ENCODE assay signal across 13 cellular contexts in genomic region chr4:98603683-98604573, GRCh38.
DNase-seq lines count a peak whose midpoint lies in the region; ATAC-seq and TF ChIP-seq lines count a peak whose summit lies in the region.
"Had no signal": no experiment of that assay in that cellular context is flagged by ENCODE, and none has a peak within 500 bp of the region (broad histone marks: within the 10 kb centered on the region; RNA-seq: fewer than 3 reads in every experiment).

No MANE protein-coding gene starts in this region.

- no peak overlapping the region for H3K4me3 ChIP-seq in retinal pigment epithelial cell (ENCODE audit: low read length)
- H3K4me3 ChIP-seq: neural progenitor cell had no signal

- peak; percentile 39 for ATAC-seq in HG03442 (IDR thresholded peaks at IDR 0.05; ENCODE audit: unreplicated experiment)
- ATAC-seq in GM19023 (IDR thresholded peaks at IDR 0.05; ENCODE audit: unreplicated experiment): no peak

- peak overlapping the region; percentile 75 for H3K27ac ChIP-seq in caudate nucleus (ENCODE audit: low read depth, low read length)
- H3K27ac ChIP-seq: neural progenitor cell had no signal

- DNase-seq in activated CD4-positive, alpha-beta T cell treated with anti-CD3 and anti-CD28 coated beads for 48 hours: peak; percentile 29
- DNase-seq in activated CD4-positive, alpha-beta T cell treated with anti-CD3 and anti-CD28 coated beads, Interleukin-2, amount 50 U/mL, for 4 hours: no peak
- DNase-seq in caudate nucleus (lab: John Stamatoyannopoulos, UW): peak in 18 of 61 donors; percentile 9 to 86 (median 31)
- DNase-seq in retinal pigment epithelial cell (ENCODE audit: low read depth): peak; percentile 59
- no peak for DNase-seq in NAMALWA (ENCODE audit: low spot score)
- no peak for DNase-seq in T1000 (lab: John Stamatoyannopoulos, UW)
- DNase-seq: activated CD4-positive, CD25-positive, alpha-beta regulatory T cell treated with anti-CD3 and anti-CD28 coated beads, Interleukin-2, amount 50 U/mL, for 72 hours; GDM1; SHP77 treated with DMSO at 0.1 percent for 48 hours; trophoblast cell had no signal

- TF ChIP-seq CTCF in retinal pigment epithelial cell (conservative IDR thresholded peaks at IDR 0.05; ENCODE audit: low read depth, low read length): no peak

Comparison
In these comparisons a context has a peak if more than half of its experiments do, and no peak if none do; other contexts are left out.
1. DNase-seq: peak in activated CD4-positive, alpha-beta T cell treated with anti-CD3 and anti-CD28 coated beads for 48 hours (single experiment) and retinal pigment epithelial cell (single experiment); none in activated CD4-positive, alpha-beta T cell treated with anti-CD3 and anti-CD28 coated beads, Interleukin-2, amount 50 U/mL, for 4 hours (0 of 2), NAMALWA (single experiment) and T1000 (single experiment).